Comparison of ENCODE assay signal across 1 cellular context in genomic region chr2:46676198-46676597, GRCh38.
TF ChIP-seq lines count a peak whose summit lies in the region.

No MANE protein-coding gene starts in this region.

TF ChIP-seq in K562, 482 proteins besides CTCF, POLR2A, EP300 and RAD21 (continued from another document):
- TF ChIP-seq STAT6 (CRISPR knock-in tag; IDR thresholded peaks at IDR 0.05): no peak
- no peak for TF ChIP-seq IFI16 (CRISPR knock-in tag; IDR thresholded peaks at IDR 0.05)
- no peak for TF ChIP-seq CSDE1 (IDR thresholded peaks at IDR 0.05)
- TF ChIP-seq CBX3 (IDR thresholded peaks at IDR 0.05; ENCODE audit: borderline replicate concordance in 1 of 2, low read length in 2 of 2): no peak
- no peak for TF ChIP-seq ZNF584 (CRISPR knock-in tag; IDR thresholded peaks at IDR 0.05; ENCODE audit: low read depth)
- no peak for TF ChIP-seq ELF1 (tag; IDR thresholded peaks at IDR 0.05)
- no peak for TF ChIP-seq KLF1 (tag; IDR thresholded peaks at IDR 0.05)
- TF ChIP-seq DACH1 (IDR thresholded peaks at IDR 0.05; ENCODE audit: partially characterized antibody): peak; percentile 69
